Comparison of ENCODE assay signal across 21 cellular contexts in genomic region chr6:118122801-118123200, GRCh38.
DNase-seq lines count a peak whose midpoint lies in the region; ATAC-seq, FAIRE-seq and TF ChIP-seq lines count a peak whose summit lies in the region.
"Had no signal": no experiment of that assay in that cellular context is flagged by ENCODE, and none has a peak within 500 bp of the region (broad histone marks: within the 10 kb centered on the region; RNA-seq: fewer than 3 reads in every experiment).

No MANE protein-coding gene starts in this region.

- H3K4me1 Mint-ChIP-seq in astrocyte (ENCODE audit: low read depth, unreplicated experiment): peaks cover 2% of the 10 kb centered on the region
- H3K4me1 Mint-ChIP-seq: IgD-negative memory B cell had no signal

- no peak overlapping the region for H3K27ac ChIP-seq in astrocyte (ENCODE audit: low read depth, low read length)
- H3K27ac ChIP-seq in SK-N-SH (ENCODE audit: low read depth in 2 of 2, low read length in 1 of 2): no peak overlapping the region
- H3K27ac ChIP-seq: A549, HL-60 had no signal

- 0% methylated on average over 1 of the region's 1 CpG for WGBS in SK-N-SH (ENCODE audit: low lambda C conversion rate)

- FAIRE-seq in astrocyte (lab: Jason Lieb, UNC): no peak
- FAIRE-seq: A549, HTR-8/SVneo had no signal

- no peaks in the 10 kb centered on the region for H3K9me3 ChIP-seq in astrocyte (ENCODE audit: insufficient read depth, low read depth, low read length)
- no peaks in the 10 kb centered on the region for H3K9me3 ChIP-seq in SK-N-SH
- H3K9me3 ChIP-seq: A549, HAP-1 had no signal

- H3F3A ChIP-seq in SK-N-SH (replicated peaks; ENCODE audit: insufficient read depth): no peaks in the 10 kb centered on the region

- H3K27me3 ChIP-seq in astrocyte (ENCODE audit: insufficient read depth, low read length) (no peaks in the 10 kb centered on the region), SK-N-SH (ENCODE audit: insufficient read depth) (no peaks in the 10 kb centered on the region)

- H2AFZ ChIP-seq in astrocyte (ENCODE audit: low read depth, low read length) (no peak overlapping the region), SK-N-SH (ENCODE audit: low read depth) (no peak overlapping the region)

- TF ChIP-seq CTCF in astrocyte (IDR thresholded peaks at IDR 0.05; ENCODE audit: insufficient read depth, low read depth, low read length): no peak
- TF ChIP-seq CTCF in SK-N-SH (IDR thresholded peaks at IDR 0.05): no peak

- H4K20me1 ChIP-seq in astrocyte (ENCODE audit: insufficient read depth, low read length) (no peaks in the 10 kb centered on the region), SK-N-SH (ENCODE audit: insufficient read depth) (no peaks in the 10 kb centered on the region)

- H3K4me1 ChIP-seq in astrocyte (ENCODE audit: insufficient read depth, low read length) (no peaks in the 10 kb centered on the region), SK-N-SH (ENCODE audit: control insufficient read depth in 1 of 2, insufficient read depth in 2 of 2, low read depth in 1 of 2, low read length in 1 of 2) (no peaks in the 10 kb centered on the region)
- H3K4me1 ChIP-seq: A549, HAP-1 had no signal

- H3K4me3 ChIP-seq in astrocyte (ENCODE audit: insufficient read depth, low read depth, low read length) (no peak overlapping the region), SK-N-SH (ENCODE audit: low read depth in 2 of 2, low read length in 1 of 2) (no peak overlapping the region)
- H3K4me3 ChIP-seq: A549, HAP-1 had no signal

- H3K27me3 Mint-ChIP-seq in astrocyte (ENCODE audit: low read depth, unreplicated experiment): no peaks in the 10 kb centered on the region
- H3K27me3 Mint-ChIP-seq: IgD-negative memory B cell had no signal

- ATAC-seq in GM18505 (IDR thresholded peaks at IDR 0.05; ENCODE audit: unreplicated experiment): peak; percentile 57
- ATAC-seq in GM19351 (IDR thresholded peaks at IDR 0.05; ENCODE audit: unreplicated experiment): peak; percentile 52
- peak; percentile 40 for ATAC-seq in HG02759 (IDR thresholded peaks at IDR 0.05; ENCODE audit: unreplicated experiment)
- ATAC-seq: A549 had no signal

- DNase-seq in astrocyte (ENCODE audit: low read depth): no peak
- DNase-seq in SK-N-SH: no peak
- DNase-seq in D341Med (ENCODE audit: low spot score): no peak
- DNase-seq in AG20443 (ENCODE audit: low spot score): no peak
- DNase-seq: C1 segment of cervical spinal cord, NCI-H1092, NCI-H1694, NCI-H2107, NCI-H345, NCI-H526, RPMI8226, SIG-M5, SW 1271 had no signal

- H3K9me2 ChIP-seq in SK-N-SH: no peaks in the 10 kb centered on the region

- H3K9ac ChIP-seq in astrocyte (ENCODE audit: low read length) (no peak overlapping the region), SK-N-SH (no peak overlapping the region)

- POLR2A ChIA-PET in SK-N-SH (lab: Yijun Ruan, JAX): no interaction called here

- H3K79me2 ChIP-seq in astrocyte (ENCODE audit: insufficient read depth, low read length) (no peaks in the 10 kb centered on the region), SK-N-SH (ENCODE audit: insufficient read depth) (no peaks in the 10 kb centered on the region)

- TF ChIP-seq POLR2A in GM18505 (IDR thresholded peaks at IDR 0.05; ENCODE audit: borderline replicate concordance, extremely low read depth, insufficient read depth, insufficient read length): no peak

- H3K36me3 ChIP-seq in astrocyte (ENCODE audit: insufficient read depth, low read length) (no peaks in the 10 kb centered on the region), SK-N-SH (replicated peaks in 1 of 2; ENCODE audit: control insufficient read depth in 1 of 2, insufficient read depth in 2 of 2, low read length in 1 of 2) (no peaks in the 10 kb centered on the region)
- H3K36me3 ChIP-seq: HAP-1 had no signal

- no peak for TF ChIP-seq EP300 in SK-N-SH (IDR thresholded peaks at IDR 0.05; ENCODE audit: borderline replicate concordance in 1 of 2, low read depth in 1 of 2, low read length in 1 of 2)

- no peak overlapping the region for H3K27ac Mint-ChIP-seq in astrocyte (ENCODE audit: unreplicated experiment)
- H3K27ac Mint-ChIP-seq: IgD-negative memory B cell had no signal

- H3K4me3 Mint-ChIP-seq in astrocyte (ENCODE audit: unreplicated experiment): no peak overlapping the region
- H3K4me3 Mint-ChIP-seq: IgD-negative memory B cell had no signal

- H3K9me3 Mint-ChIP-seq in astrocyte (ENCODE audit: unreplicated experiment): no peaks in the 10 kb centered on the region
- H3K9me3 Mint-ChIP-seq: IgD-negative memory B cell had no signal

- TF ChIP-seq RAD21 in SK-N-SH (IDR thresholded peaks at IDR 0.05; ENCODE audit: low read length): no peak

- CTCF ChIA-PET in SK-N-SH (lab: Yijun Ruan, JAX): no interaction called here

- H3K36me3 Mint-ChIP-seq in astrocyte (ENCODE audit: low read depth, unreplicated experiment): no peaks in the 10 kb centered on the region

- peak overlapping the region; percentile 10 for H3K4me2 ChIP-seq in astrocyte (ENCODE audit: low read length)
- H3K4me2 ChIP-seq in SK-N-SH: no peak overlapping the region
- H3K4me2 ChIP-seq: A549 had no signal

TF ChIP-seq in SK-N-SH, 30 proteins besides CTCF, POLR2A, EP300 and RAD21:
- TF ChIP-seq, protein P1, sequence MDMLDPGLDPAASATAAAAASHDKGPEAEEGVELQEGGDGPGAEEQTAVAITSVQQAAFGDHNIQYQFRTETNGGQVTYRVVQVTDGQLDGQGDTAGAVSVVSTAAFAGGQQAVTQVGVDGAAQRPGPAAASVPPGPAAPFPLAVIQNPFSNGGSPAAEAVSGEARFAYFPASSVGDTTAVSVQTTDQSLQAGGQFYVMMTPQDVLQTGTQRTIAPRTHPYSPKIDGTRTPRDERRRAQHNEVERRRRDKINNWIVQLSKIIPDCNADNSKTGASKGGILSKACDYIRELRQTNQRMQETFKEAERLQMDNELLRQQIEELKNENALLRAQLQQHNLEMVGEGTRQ (IDR thresholded peaks at IDR 0.05; ENCODE audit: borderline replicate concordance, low read depth, low read length): no peak
- no peak for TF ChIP-seq REST (IDR thresholded peaks at IDR 0.05; ENCODE audit: low read depth, low read length)
- no peak for TF ChIP-seq SMC3 (IDR thresholded peaks at IDR 0.05; ENCODE audit: low read depth, low read length)
- no peak for TF ChIP-seq FOXM1 (IDR thresholded peaks at IDR 0.05; ENCODE audit: low read depth)
- no peak for TF ChIP-seq YY1 (IDR thresholded peaks at IDR 0.05; ENCODE audit: low read depth)
- TF ChIP-seq NFIC (IDR thresholded peaks at IDR 0.05; ENCODE audit: borderline replicate concordance): no peak
- no peak for TF ChIP-seq RCOR1 (IDR thresholded peaks at IDR 0.05; ENCODE audit: low read length)
- TF ChIP-seq CHD2 (IDR thresholded peaks at IDR 0.05; ENCODE audit: low read length, partially characterized antibody): no peak
- TF ChIP-seq GABPA (IDR thresholded peaks at IDR 0.05; ENCODE audit: low read depth): no peak
